Comparison of ENCODE assay signal across 23 cellular contexts in genomic region chr3:106678657-106679390, GRCh38.
"Had no signal": no experiment of that assay in that cellular context is flagged by ENCODE, and none has a peak within 500 bp of the region (broad histone marks: within the 10 kb centered on the region; RNA-seq: fewer than 3 reads in every experiment).

No MANE protein-coding gene starts in this region.

- H3K27ac ChIP-seq: breast epithelium, heart left ventricle, sigmoid colon, testis, vagina had no signal

- H3K4me3 ChIP-seq: heart left ventricle, sigmoid colon, smooth muscle cell, testis, vagina had no signal

- ATAC-seq: esophagus mucosa; heart left ventricle; left colon; natural killer cell treated with Interleukin-12 subunit alpha and Interleukin-12 subunit beta and Interleukin-15 and Interleukin-18, amount 100 ng/mL, for 72 hours; stimulated activated memory B cell treated with anti-CD40 and anti-IgM and Interleukin-4, amounts not matched to agents 10 μg/mL and 1 μg/mL and 100 μg/mL, for 72 hours had no signal

- DNase-seq: activated CD4-positive, alpha-beta T cell treated with anti-CD3 and anti-CD28 coated beads for 4 hours; activated CD4-positive, alpha-beta T cell treated with anti-CD3 and anti-CD28 coated beads, Interleukin-2, amount 50 U/mL, for 48 hours; activated CD4-positive, CD25-positive, alpha-beta regulatory T cell; activated CD8-positive, alpha-beta memory T cell treated with anti-CD3 and anti-CD28 coated beads, Interleukin-2, amount 50 U/mL, for 48 hours; activated effector memory CD4-positive, alpha-beta T cell treated with Interleukin-2 at 50 U/mL for 16 hours; activated naive CD4-positive, alpha-beta T cell treated with anti-CD3 and anti-CD28 coated beads for 36 hours; activated naive CD8-positive, alpha-beta T cell treated with anti-CD3 and anti-CD28 coated beads, Interleukin-2, amount 10 ng/mL, durations not matched to agents 7 days and 5 days; activated T-cell treated with anti-CD3 and anti-CD28 coated beads, Interleukin-2, amount 50 U/mL, for 48 hours; amniotic stem cell; effector memory CD4-positive, alpha-beta T cell; heart left ventricle; left colon; nucleus accumbens; sigmoid colon; stimulated activated CD4-positive, alpha-beta T cell treated with anti-CD3 and anti-CD28 coated beads, Interleukin-15, amount 100 ng/mL, for 24 hours; T1000; testis had no signal
